In the genomic region with DNA sequence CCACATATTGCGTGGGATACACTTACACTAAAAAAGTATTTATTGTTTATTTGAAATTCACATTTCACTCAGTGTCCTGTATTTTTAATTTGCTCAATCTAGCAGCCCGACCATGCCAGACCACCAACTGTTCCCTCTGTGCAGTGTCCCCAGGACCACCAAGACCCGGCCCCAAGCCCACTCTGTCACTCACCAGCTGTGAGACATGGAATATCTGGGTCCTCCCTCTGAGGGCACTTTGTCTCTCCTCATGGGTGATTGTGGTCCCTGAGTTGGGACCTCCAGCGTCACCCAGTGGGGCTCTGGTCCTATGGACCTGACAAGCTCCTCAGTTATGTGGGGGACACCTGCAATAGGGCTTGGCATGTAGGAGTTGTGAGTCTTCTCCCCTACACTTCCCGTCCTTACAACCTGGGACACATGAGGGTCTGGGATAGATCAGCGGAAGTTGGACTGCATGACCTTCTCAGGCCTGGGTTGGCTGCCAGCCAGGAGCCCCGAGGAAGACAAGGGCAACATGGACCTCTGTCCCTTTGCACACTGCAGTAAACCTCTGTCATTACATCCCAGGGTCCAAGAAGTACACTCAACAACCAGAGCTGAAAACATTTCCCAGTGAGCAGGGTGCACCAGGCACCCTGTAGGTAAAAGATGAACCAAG, we compare ENCODE assay signal across 14 cellular contexts. TPM values are rescaled to one million over a fixed set of nuclear protein-coding genes. Genes with fewer than 3 reads are reported as not detected.
"Had no signal": no experiment of that assay in that cellular context is flagged by ENCODE, and none has a peak within 500 bp of the region (broad histone marks: within the 10 kb centered on the region; RNA-seq: fewer than 3 reads in every experiment).

No MANE protein-coding gene starts in this region.

- H3K27me3 Mint-ChIP-seq: activated naive CD4-positive, alpha-beta T cell treated with anti-CD3 and anti-CD28 coated beads, Interleukin-2, amount 50 U/mL, for 24 hours had no signal

- H3K4me3 Mint-ChIP-seq: activated naive CD4-positive, alpha-beta T cell treated with anti-CD3 and anti-CD28 coated beads, Interleukin-2, amount 50 U/mL, for 24 hours had no signal

- ATAC-seq: body of pancreas had no signal

- H3K36me3 Mint-ChIP-seq: activated naive CD4-positive, alpha-beta T cell treated with anti-CD3 and anti-CD28 coated beads, Interleukin-2, amount 50 U/mL, for 24 hours had no signal

- H3K9me3 Mint-ChIP-seq: activated naive CD4-positive, alpha-beta T cell treated with anti-CD3 and anti-CD28 coated beads, Interleukin-2, amount 50 U/mL, for 24 hours had no signal

- DNase-seq: activated CD4-positive, alpha-beta T cell treated with anti-CD3 and anti-CD28 coated beads for 1 hour; body of pancreas; central memory CD4-positive, alpha-beta T cell; effector memory CD4-positive, alpha-beta T cell; heart left ventricle; left cardiac atrium; midbrain; pancreas; SK-N-SH had no signal

RNA-seq across cellular contexts. Expression of a gene that starts 12.1 kb away (rescaled TPM):
- total RNA-seq: foreskin keratinocyte, lung, renal cortical epithelial cell, suprapubic skin had no signal
- polyA plus RNA-seq: foreskin keratinocyte, lung, SK-N-SH had no signal
